9 cellular contexts compared by ENCODE assay signal in genomic region chr6:122401104-122401503, GRCh38. TPM values are rescaled to one million over a fixed set of nuclear protein-coding genes. Genes with fewer than 3 reads are reported as not detected.
DNase-seq lines count a peak whose midpoint lies in the region; ATAC-seq and TF ChIP-seq lines count a peak whose summit lies in the region.
"Had no signal": no experiment of that assay in that cellular context is flagged by ENCODE, and none has a peak within 500 bp of the region (broad histone marks: within the 10 kb centered on the region; RNA-seq: fewer than 3 reads in every experiment).

No MANE protein-coding gene starts in this region.

- peaks cover 25% of the 10 kb centered on the region for H4K20me1 ChIP-seq in hepatocyte (ENCODE audit: insufficient read depth, poor library complexity, severe bottlenecking)

- H3K36me3 ChIP-seq in left ventricle myocardium inferior (no peaks in the 10 kb centered on the region), hepatocyte (replicated peaks; ENCODE audit: insufficient read depth, low read depth) (no peaks in the 10 kb centered on the region), upper lobe of left lung (no peaks in the 10 kb centered on the region)
- H3K36me3 ChIP-seq: tibial nerve had no signal

- TF ChIP-seq CTCF in left ventricle myocardium inferior (IDR thresholded peaks at IDR 0.05; ENCODE audit: borderline replicate concordance) (no peak), hepatocyte (IDR thresholded peaks at IDR 0.05; ENCODE audit: poor library complexity) (no peak), upper lobe of left lung (IDR thresholded peaks at IDR 0.05) (no peak), GM20000 (IDR thresholded peaks at IDR 0.05; ENCODE audit: extremely low read depth, missing control alignments) (no peak)
- no peak for TF ChIP-seq CTCF in activated CD8-positive, alpha-beta T cell treated with anti-CD3 and anti-CD28 coated beads for 36 hours (IDR thresholded peaks at IDR 0.05)

- H3K4me2 ChIP-seq in hepatocyte = peak overlapping the region; percentile 84

- peak overlapping the region; percentile 89 for H3K27ac ChIP-seq in left ventricle myocardium inferior (replicated peaks)
- no peak overlapping the region for H3K27ac ChIP-seq in hepatocyte
- no peak overlapping the region for H3K27ac ChIP-seq in upper lobe of left lung

- no peak overlapping the region for H2AFZ ChIP-seq in hepatocyte

- H3K9me3 ChIP-seq in left ventricle myocardium inferior (replicated peaks) (no peaks in the 10 kb centered on the region), hepatocyte (ENCODE audit: low read depth) (no peaks in the 10 kb centered on the region), upper lobe of left lung (no peaks in the 10 kb centered on the region)
- H3K9me3 ChIP-seq: tibial nerve had no signal

- H3K4me3 Mint-ChIP-seq in activated CD8-positive, alpha-beta T cell treated with anti-CD3 and anti-CD28 coated beads for 36 hours = peak overlapping the region; percentile 93

- peaks cover 9% of the 10 kb centered on the region for H3K36me3 Mint-ChIP-seq in activated CD8-positive, alpha-beta T cell treated with anti-CD3 and anti-CD28 coated beads for 36 hours (ENCODE audit: low read depth)

- no peak overlapping the region for H3K27ac Mint-ChIP-seq in activated CD8-positive, alpha-beta T cell treated with anti-CD3 and anti-CD28 coated beads for 36 hours

- H3K9me3 Mint-ChIP-seq in activated CD8-positive, alpha-beta T cell treated with anti-CD3 and anti-CD28 coated beads for 36 hours = peaks cover 2% of the 10 kb centered on the region

- H3K9me2 ChIP-seq in hepatocyte (replicated peaks; ENCODE audit: insufficient read depth) = no peaks in the 10 kb centered on the region

- H3K4me1 Mint-ChIP-seq in activated CD8-positive, alpha-beta T cell treated with anti-CD3 and anti-CD28 coated beads for 36 hours (ENCODE audit: low read depth) = peaks cover 46% of the 10 kb centered on the region

- ATAC-seq in activated CD8-positive, alpha-beta T cell treated with anti-CD3 and anti-CD28 coated beads for 36 hours = no peak
- ATAC-seq in upper lobe of left lung (ENCODE audit: low FRiP score in 2 of 2) = no peak

- H3K79me2 ChIP-seq in hepatocyte = peaks cover 64% of the 10 kb centered on the region

- POLR2A ChIA-PET in activated CD8-positive, alpha-beta T cell treated with anti-CD3 and anti-CD28 coated beads for 36 hours (lab: Charles Lee) = interaction anchor here (0.7 to 1.4 kb wide), 2 partner anchors 49 to 70 kb away, joined by 3 to 5 read pairs; no protein-coding TSS in a partner anchor

- H3K27me3 Mint-ChIP-seq in activated CD8-positive, alpha-beta T cell treated with anti-CD3 and anti-CD28 coated beads for 36 hours = no peaks in the 10 kb centered on the region

- CTCF ChIA-PET in activated CD8-positive, alpha-beta T cell treated with anti-CD3 and anti-CD28 coated beads for 36 hours (lab: Charles Lee) = interaction anchor here (0.9 to 1.8 kb wide), 4 partner anchors 13 to 24 kb away, joined by 3 to 8 read pairs (median 4); no protein-coding TSS in a partner anchor

- no peaks in the 10 kb centered on the region for H3K27me3 ChIP-seq in left ventricle myocardium inferior (ENCODE audit: low read depth)
- H3K27me3 ChIP-seq in hepatocyte = no peaks in the 10 kb centered on the region
- H3K27me3 ChIP-seq in upper lobe of left lung = no peaks in the 10 kb centered on the region
- H3K27me3 ChIP-seq: tibial nerve had no signal

- H3K4me3 ChIP-seq in left ventricle myocardium inferior = peak overlapping the region; percentile 92
- H3K4me3 ChIP-seq in hepatocyte = peak overlapping the region; percentile 83
- H3K4me3 ChIP-seq in upper lobe of left lung = peak overlapping the region in 3 of 4 donors; percentile 66 to 99 (median 89)

- H3K4me1 ChIP-seq in left ventricle myocardium inferior (peaks cover 65% of the 10 kb centered on the region), hepatocyte (ENCODE audit: insufficient read depth) (peaks cover 11% of the 10 kb centered on the region), upper lobe of left lung (peaks cover 5 to 20% (median 16%) of the 10 kb centered on the region in 4 donors)

- no peak for TF ChIP-seq POLR2A in upper lobe of left lung (IDR thresholded peaks at IDR 0.05)

- intact Hi-C loops in left ventricle myocardium inferior (cut with micrococcal nuclease) = no loop called here
- intact Hi-C loops in cardiac septum (cut with DNase I) = no loop called here
- intact Hi-C loops in activated CD8-positive, alpha-beta T cell treated with anti-CD3 and anti-CD28 coated beads for 36 hours (cut with micrococcal nuclease) = loop anchor here (2.0 kb wide), 1 partner anchor 70 kb away; the partner anchor contains the start of gene SERINC1

- 61% methylated on average over 4 of the region's 4 CpGs for WGBS in hepatocyte (ENCODE audit: low lambda C conversion rate, missing lambda C conversion rate)
- 69 to 73% methylated on average over 4 of the region's 4 CpGs for WGBS in upper lobe of left lung, 2 donors

- no peak for TF ChIP-seq EP300 in upper lobe of left lung (IDR thresholded peaks at IDR 0.05)

- no peak for DNase-seq in left ventricle myocardium inferior
- DNase-seq in cardiac septum (ENCODE audit: low spot score) = no peak
- no peak for DNase-seq in activated CD8-positive, alpha-beta T cell treated with anti-CD3 and anti-CD28 coated beads for 36 hours
- no peak for DNase-seq in hepatocyte (ENCODE audit: low spot score)
- DNase-seq in upper lobe of left lung = no peak
- DNase-seq in GM20000 (ENCODE audit: low spot score) = no peak
- DNase-seq in NCI-H2029 treated with DMSO at 0.1 percent for 48 hours (lab: John Stamatoyannopoulos, UW) = no peak
- no peak for DNase-seq in NCI-H2196 treated with DMSO at 0.1 percent for 48 hours (lab: John Stamatoyannopoulos, UW; ENCODE audit: unreplicated experiment)

RNA-seq across cellular contexts. Expression of gene HSF2, which starts 1.7 kb away (rescaled TPM):
- total RNA-seq in left ventricle myocardium inferior (21.0 TPM), cardiac septum (16.8 TPM), hepatocyte (36.8 and 37.9 TPM in 2 replicates), upper lobe of left lung (10 to 100 TPM in 4 of 6 donors, 1 to 10 TPM in 2; 8.4 to 40.6 (median 14.2) TPM)
- 10 to 100 TPM; 19.5 to 22.4 TPM for total RNA-seq in activated CD8-positive, alpha-beta T cell treated with anti-CD3 and anti-CD28 coated beads for 36 hours
- 14.5 and 17.5 TPM in 2 replicates for polyA plus RNA-seq in hepatocyte
